Comparison of ENCODE assay signal across 10 cellular contexts in the genomic region with DNA sequence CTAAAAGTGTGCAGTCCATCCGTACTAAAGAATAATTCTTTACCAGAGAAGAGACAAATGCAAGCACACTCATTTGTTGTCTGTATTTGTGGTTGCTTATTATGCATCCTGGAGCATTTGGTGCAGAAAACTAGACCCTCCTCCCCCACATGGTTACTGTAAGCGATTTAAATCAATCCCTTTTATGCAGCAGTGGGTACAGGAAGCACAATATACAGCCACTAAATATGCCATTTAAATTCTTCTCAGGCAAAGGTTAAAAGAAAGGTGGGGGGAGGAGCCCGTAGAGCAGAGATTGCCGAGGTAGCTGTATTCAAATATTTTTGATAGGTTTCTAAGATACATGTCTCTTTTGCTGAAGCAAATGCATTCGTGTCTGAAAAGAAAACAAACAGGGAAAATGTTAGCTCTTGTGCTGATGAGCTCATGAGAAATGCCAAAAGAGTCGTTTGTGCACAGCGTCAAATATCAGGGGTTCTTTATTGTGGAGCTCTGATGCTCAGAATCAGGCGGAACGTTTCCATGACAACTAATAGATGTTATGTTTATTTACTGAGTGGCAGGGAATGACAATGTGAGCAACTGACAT.
A peak's percentile ranks its signal among the peaks of the same experiment; 100 is the strongest.
DNase-seq lines count a peak whose midpoint lies in the region; TF ChIP-seq lines count a peak whose summit lies in the region.
"Had no signal": no experiment of that assay in that cellular context is flagged by ENCODE, and none has a peak within 500 bp of the region (broad histone marks: within the 10 kb centered on the region; RNA-seq: fewer than 3 reads in every experiment).

No MANE protein-coding gene starts in this region.

- peak; percentile 36 for DNase-seq in COLO829 (ENCODE audit: low spot score)
- DNase-seq in NCI-H146 (lab: John Stamatoyannopoulos, UW): peak; percentile 85
- DNase-seq in SHP77 treated with DMSO at 0.1 percent for 48 hours (lab: John Stamatoyannopoulos, UW): peak; percentile 85
- peak; percentile 85 for DNase-seq in medulla oblongata (ENCODE audit: extremely low spot score)
- DNase-seq in dermis blood vessel endothelial cell: no peak
- DNase-seq in mammary epithelial cell: no peak
- no peak for DNase-seq in foreskin fibroblast
- no peak for DNase-seq in GOT3 (lab: John Stamatoyannopoulos, UW)
- DNase-seq: naive thymus-derived CD8-positive, alpha-beta T cell; trophoblast cell had no signal

- no peaks in the 10 kb centered on the region for H4K20me1 ChIP-seq in mammary epithelial cell (ENCODE audit: insufficient read depth, low read length)

- 30% methylated on average over 9 of the region's 9 CpGs for WGBS in mammary epithelial cell (ENCODE audit: low coverage, missing lambda C conversion rate)

- H3K79me2 ChIP-seq in mammary epithelial cell (ENCODE audit: insufficient read depth, low read length): no peaks in the 10 kb centered on the region

- no peaks in the 10 kb centered on the region for H3K4me1 ChIP-seq in mammary epithelial cell (ENCODE audit: insufficient read depth, low read length)

- H3K9ac ChIP-seq in mammary epithelial cell (ENCODE audit: insufficient read depth, low read length): no peak overlapping the region

- BruUV-seq in mammary epithelial cell (replicated peaks; lab: Mats Ljungman, UMichigan): no TSS peak

- H3K4me2 ChIP-seq in mammary epithelial cell (ENCODE audit: insufficient read depth, low read depth, low read length): no peak overlapping the region

- TF ChIP-seq CTCF in mammary epithelial cell (conservative IDR thresholded peaks at IDR 0.05 in 1 of 2, IDR thresholded peaks at IDR 0.05 in 1 of 2; ENCODE audit: extremely low read depth in 1 of 2, insufficient read depth in 1 of 2, low read depth in 1 of 2, low read length in 2 of 2) (no peak), foreskin fibroblast (IDR thresholded peaks at IDR 0.05; ENCODE audit: low read depth, low read length) (no peak)

- H3K27me3 ChIP-seq in mammary epithelial cell (ENCODE audit: insufficient read depth, low read length): peaks cover 2% of the 10 kb centered on the region

- dilution Hi-C loops in mammary epithelial cell (cut with HindIII; ENCODE audit: low sequenced_read_pairs): loop anchor here (5.0 kb wide), 1 partner anchor 47 kb away; no protein-coding TSS in a partner anchor

- H3K9me3 ChIP-seq in mammary epithelial cell (replicated peaks; ENCODE audit: insufficient read depth, low read length): no peaks in the 10 kb centered on the region

- no peak overlapping the region for H3K4me3 ChIP-seq in mammary epithelial cell (replicated peaks in 1 of 3; ENCODE audit: insufficient read depth in 1 of 3, low read depth in 2 of 3, low read length in 3 of 3)
- H3K4me3 ChIP-seq in foreskin fibroblast (ENCODE audit: low read depth in 1 of 2, low read length in 2 of 2): no peak overlapping the region

- H2AFZ ChIP-seq in mammary epithelial cell (ENCODE audit: low read depth, low read length): no peak overlapping the region

- no peaks in the 10 kb centered on the region for H3K36me3 ChIP-seq in mammary epithelial cell (ENCODE audit: insufficient read depth, low read length)

- H3K27ac ChIP-seq in mammary epithelial cell (ENCODE audit: insufficient read depth, low read depth, low read length): no peak overlapping the region

- CTCF ChIA-PET in mammary epithelial cell (lab: Charles Lee; ENCODE audit: low non-redundant PET): no interaction called here

- intact Hi-C loops in mammary epithelial cell (cut with micrococcal nuclease): no loop called here

- in situ Hi-C loops in mammary epithelial cell (cut with MboI; ENCODE audit: low sequenced_read_pairs in 2 of 2): no loop called here

Comparison
In these comparisons a context has a peak if more than half of its experiments do, and no peak if none do; other contexts are left out.
1. DNase-seq: peak in COLO829 (single experiment), NCI-H146 (single experiment), SHP77 treated with DMSO at 0.1 percent for 48 hours (single experiment) and medulla oblongata (single experiment); none in dermis blood vessel endothelial cell (single experiment), mammary epithelial cell (single experiment), foreskin fibroblast (0 of 2) and GOT3 (single experiment).